ENCODE assay signal across 8 cellular contexts in the genomic region with DNA sequence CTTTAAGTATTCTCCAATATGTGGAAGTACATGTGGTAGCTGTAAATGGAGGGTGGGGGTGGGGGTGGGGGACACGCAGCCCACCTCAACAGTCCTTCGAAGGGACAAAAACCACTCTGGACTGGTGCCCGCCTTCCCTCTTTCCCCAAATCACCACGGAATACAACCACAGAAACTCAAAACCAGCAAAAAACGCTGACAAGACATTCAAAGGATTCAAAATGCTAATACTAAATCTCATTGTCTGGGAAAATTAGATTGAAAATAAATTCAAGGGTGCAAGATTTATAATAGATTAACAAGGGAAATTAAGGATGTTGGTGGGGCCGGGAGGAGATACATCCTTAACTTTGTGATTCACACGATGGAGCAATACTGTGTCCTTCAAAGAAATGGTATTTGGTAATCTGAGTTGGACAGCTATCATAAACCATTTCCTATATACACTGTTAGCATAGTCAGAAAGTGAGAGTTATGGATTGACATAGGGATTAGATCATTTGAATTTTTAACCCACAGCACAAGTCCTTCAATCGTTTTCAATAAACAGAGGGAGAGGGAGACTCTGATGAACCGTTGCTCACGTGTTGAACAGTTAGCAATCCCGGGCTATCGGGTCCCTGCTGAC. TPM values are rescaled to one million over a fixed set of nuclear protein-coding genes. Genes with fewer than 3 reads are reported as not detected.
DNase-seq lines count a peak whose midpoint lies in the region; ATAC-seq and TF ChIP-seq lines count a peak whose summit lies in the region.

No MANE protein-coding gene starts in this region.

- 46% methylated on average over 12 of the region's 12 CpGs for WGBS in body of pancreas, 2 donors

- H3K36me3 ChIP-seq in KMS-11 (ENCODE audit: insufficient read depth): no peaks in the 10 kb centered on the region
- no peaks in the 10 kb centered on the region for H3K36me3 ChIP-seq in body of pancreas (replicated peaks in 1 of 2; ENCODE audit: insufficient read depth in 1 of 2, low read depth in 2 of 2)

- no peak for ATAC-seq in naive thymus-derived CD8-positive, alpha-beta T cell
- ATAC-seq in body of pancreas: no peak
- ATAC-seq in GM18502 (IDR thresholded peaks at IDR 0.05; ENCODE audit: poor library complexity, unreplicated experiment): no peak

- H3K4me1 ChIP-seq in KMS-11 (ENCODE audit: low read depth, poor library complexity, severe bottlenecking) (peaks cover 41% of the 10 kb centered on the region), body of pancreas (peaks cover 22% of the 10 kb centered on the region)

- TF ChIP-seq CTCF in CD14-positive monocyte (IDR thresholded peaks at IDR 0.05) (no peak), KMS-11 (conservative IDR thresholded peaks at IDR 0.05; ENCODE audit: low read depth, low read length) (no peak), choroid plexus epithelial cell (conservative IDR thresholded peaks at IDR 0.05; ENCODE audit: low read depth, low read length) (no peak), body of pancreas (IDR thresholded peaks at IDR 0.05) (no peak)

- intact Hi-C loops in CD14-positive monocyte (cut with micrococcal nuclease) (no loop called here), body of pancreas (cut with DNase I) (no loop called here)

- H3K27me3 Mint-ChIP-seq in CD14-positive monocyte (ENCODE audit: low read depth in 3 of 3): peaks cover 0 to 3% (median 1%) of the 10 kb centered on the region in 3 donors
- H3K27me3 Mint-ChIP-seq in naive thymus-derived CD8-positive, alpha-beta T cell: no peaks in the 10 kb centered on the region

- H3K27ac ChIP-seq in KMS-11 (no peak overlapping the region), body of pancreas (peak overlapping the region in 2 of 4 donors; percentile 83 to 95)

- H3K9me3 ChIP-seq in body of pancreas: no peaks in the 10 kb centered on the region

- peak overlapping the region; percentile 41; the same call in 1 of the 2 replicates for H3K4me2 ChIP-seq in KMS-11

- H3K4me1 Mint-ChIP-seq in CD14-positive monocyte: peaks cover 43% of the 10 kb centered on the region
- peaks cover 20 to 38% (median 35%) of the 10 kb centered on the region in 4 donors for H3K4me1 Mint-ChIP-seq in naive thymus-derived CD8-positive, alpha-beta T cell

- H3K9me3 Mint-ChIP-seq in CD14-positive monocyte: no peaks in the 10 kb centered on the region
- H3K9me3 Mint-ChIP-seq in naive thymus-derived CD8-positive, alpha-beta T cell: no peaks in the 10 kb centered on the region

- POLR2A ChIA-PET in naive thymus-derived CD8-positive, alpha-beta T cell (lab: Charles Lee): interaction anchor here (0.6 to 1.4 kb wide), 5 partner anchors 12 to 603 kb away, joined by 3 to 5 read pairs (median 4); a partner anchor contains a TSS

- DNase-seq in CD14-positive monocyte (ENCODE audit: low spot score) (no peak), choroid plexus epithelial cell (ENCODE audit: low read depth) (peak; percentile 66), body of pancreas (no peak), NCI-H2171 treated with DMSO at 0.1 percent for 48 hours (lab: John Stamatoyannopoulos, UW) (no peak), NCI-H2227 treated with DMSO at 0.1 percent for 48 hours (lab: John Stamatoyannopoulos, UW) (no peak)
- no peak for DNase-seq in naive thymus-derived CD8-positive, alpha-beta T cell

- peaks cover 0 to 3% of the 10 kb centered on the region in 2 donors for H3K36me3 Mint-ChIP-seq in CD14-positive monocyte
- peaks cover 0 to 3% (median 2%) of the 10 kb centered on the region in 3 donors for H3K36me3 Mint-ChIP-seq in naive thymus-derived CD8-positive, alpha-beta T cell

- TF ChIP-seq POLR2A in body of pancreas (IDR thresholded peaks at IDR 0.05): no peak

- peak overlapping the region; percentile 96; the same call in 1 of the 2 replicates for H2AFZ ChIP-seq in KMS-11 (ENCODE audit: low read depth)

- H3K27me3 ChIP-seq in KMS-11 (ENCODE audit: insufficient read depth, low read depth): peaks cover 5% of the 10 kb centered on the region; the same call in 1 of the 2 replicates
- no peaks in the 10 kb centered on the region for H3K27me3 ChIP-seq in body of pancreas

- H3K27ac Mint-ChIP-seq in CD14-positive monocyte: peak overlapping the region; percentile 89 to 97 (median 96)
- peak overlapping the region in 9 of 10 donors; percentile 9 to 97 (median 89) for H3K27ac Mint-ChIP-seq in naive thymus-derived CD8-positive, alpha-beta T cell

- H3K4me3 ChIP-seq in KMS-11 (IDR thresholded peaks at IDR 0.05; ENCODE audit: insufficient read depth, low read depth, low read length) (no peak overlapping the region), choroid plexus epithelial cell (ENCODE audit: low read depth, low read length) (peak overlapping the region; percentile 98), body of pancreas (no peak overlapping the region)

- H3K79me2 ChIP-seq in KMS-11 (ENCODE audit: insufficient read depth, low read depth): peaks cover 9% of the 10 kb centered on the region; the same call in 1 of the 2 replicates

- H3K4me3 Mint-ChIP-seq in CD14-positive monocyte: peak overlapping the region; percentile 60 to 92
- peak overlapping the region; percentile 63 to 98 (median 93) for H3K4me3 Mint-ChIP-seq in naive thymus-derived CD8-positive, alpha-beta T cell

- H4K20me1 ChIP-seq in KMS-11 (ENCODE audit: insufficient read depth): no peaks in the 10 kb centered on the region

- H3K9ac ChIP-seq in KMS-11: no peak overlapping the region

RNA-seq across cellular contexts. Expression of a gene that starts 0.8 kb away (rescaled TPM):
- 1 to 10 TPM; 3.9 to 4.9 TPM for polyA plus RNA-seq in CD14-positive monocyte
- total RNA-seq in naive thymus-derived CD8-positive, alpha-beta T cell: 1 to 10 TPM; 9.4 to 9.5 TPM
- 1 to 10 TPM; 5.1 to 8.4 (median 5.4) TPM for polyA plus RNA-seq in naive thymus-derived CD8-positive, alpha-beta T cell
- total RNA-seq in body of pancreas: 1 to 10 TPM; 8.0 to 8.2 TPM

RNA-seq across cellular contexts. Expression of a gene that starts 1.1 kb away (rescaled TPM):
- under 1 TPM in 1 of 2 donors, not detected in 1; 0.29 TPM for polyA plus RNA-seq in CD14-positive monocyte
- total RNA-seq in naive thymus-derived CD8-positive, alpha-beta T cell: under 1 TPM; 0.42 to 0.96 TPM
- under 1 TPM; 0.24 to 0.71 (median 0.54) TPM for polyA plus RNA-seq in naive thymus-derived CD8-positive, alpha-beta T cell
- not detected for total RNA-seq in body of pancreas
